Comparison of ENCODE assay signal across 29 cellular contexts in the genomic region with DNA sequence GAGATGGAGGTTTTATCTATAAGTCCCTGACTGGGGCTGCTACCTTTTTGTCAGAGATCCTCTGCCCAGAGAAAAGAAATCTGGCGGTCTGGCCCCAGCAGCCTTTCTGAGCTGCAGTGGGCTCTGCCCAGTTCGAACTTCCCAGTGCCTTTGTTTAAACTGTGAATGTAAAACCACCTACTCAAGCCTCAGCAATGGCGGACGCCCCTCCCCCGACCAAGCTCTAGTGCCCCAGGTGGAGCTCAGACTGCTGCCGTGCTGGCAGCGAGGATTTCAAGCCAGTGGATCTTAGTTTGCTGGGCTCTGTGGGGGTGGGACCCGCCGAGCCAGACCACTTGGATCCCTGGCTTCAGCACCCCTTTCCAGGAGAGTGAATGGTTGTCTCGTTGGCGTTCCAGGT.
"Had no signal": no experiment of that assay in that cellular context is flagged by ENCODE, and none has a peak within 500 bp of the region (broad histone marks: within the 10 kb centered on the region; RNA-seq: fewer than 3 reads in every experiment).

No MANE protein-coding gene starts in this region.

- H3K27me3 ChIP-seq: body of pancreas, colonic mucosa, heart left ventricle, left lung, ovary, testis, transverse colon had no signal

- H3K27ac ChIP-seq: body of pancreas, colonic mucosa, heart left ventricle, left lung, lower lobe of right lung, ovary, prostate gland, skin epidermis, testis, transverse colon had no signal

- H3K36me3 ChIP-seq: colonic mucosa, heart left ventricle, left lung, lower lobe of right lung, ovary, prostate gland, transverse colon had no signal

- H3K4me1 ChIP-seq: body of pancreas, colonic mucosa, heart left ventricle, left lung, lower lobe of right lung, prostate gland, testis, transverse colon had no signal

- DNase-seq: activated CD4-positive, alpha-beta T cell treated with anti-CD3 and anti-CD28 coated beads for 36 hours; activated CD4-positive, CD25-positive, alpha-beta regulatory T cell; activated CD8-positive, alpha-beta T cell treated with anti-CD3 and anti-CD28 coated beads, Interleukin-2, amount 10 ng/mL, durations not matched to agents 7 days and 5 days; activated effector memory CD4-positive, alpha-beta T cell treated with Interleukin-2 at 50 U/mL for 16 hours; activated naive CD4-positive, alpha-beta T cell treated with Interleukin-2 at 50 U/mL for 16 hours; activated T-cell treated with anti-CD3 and anti-CD28 coated beads for 4 hours; aorta; body of pancreas; cerebellar nuclear complex; colonic mucosa; effector memory CD4-positive, alpha-beta T cell; erythroblast; heart left ventricle; hypothalamus; left lung; lower lobe of right lung; mesenchymal stem cell; mucosa of descending colon; ovary; retina; stimulated activated CD4-positive, alpha-beta T cell treated with anti-CD3 and anti-CD28 coated beads, Interleukin-12 subunit alpha, Interleukin-12 subunit beta, amount 100 ng/mL, for 4 hours; stimulated activated CD4-positive, alpha-beta T cell treated with anti-CD3 and anti-CD28 coated beads, Interleukin-4, amount 100 ng/mL, for 1 hour; stimulated activated naive CD8-positive, alpha-beta T cell treated with anti-CD3 and anti-CD28 coated beads, Interleukin-15, Interleukin-2, amounts not matched to agents 100 U/mL and 50 U/mL, for 24 hours; testis; transverse colon had no signal

- ATAC-seq: activated CD4-positive, alpha-beta T cell treated with anti-CD3 and anti-CD28 coated beads for 36 hours; activated CD8-positive, alpha-beta T cell treated with anti-CD3 and anti-CD28 coated beads, Interleukin-2, amount 10 ng/mL, durations not matched to agents 7 days and 5 days; body of pancreas; heart left ventricle; left lung; lower lobe of right lung; mucosa of descending colon; natural killer cell treated with Interleukin-12 subunit alpha and Interleukin-12 subunit beta and Interleukin-15 and Interleukin-18, amount 100 ng/mL, for 72 hours; sciatic nerve; stimulated activated naive CD8-positive, alpha-beta T cell treated with anti-CD3 and anti-CD28 coated beads, Interleukin-15, Interleukin-2, amounts not matched to agents 100 U/mL and 50 U/mL, for 24 hours had no signal

- H3K9me3 ChIP-seq: body of pancreas, colonic mucosa, heart left ventricle, left lung, lower lobe of right lung, mucosa of descending colon, ovary, prostate gland, testis, transverse colon had no signal

- H3K4me3 ChIP-seq: body of pancreas, colonic mucosa, heart left ventricle, left lung, lower lobe of right lung, mucosa of descending colon, ovary, prostate gland, skin epidermis, testis, transverse colon had no signal
